ENCODE assay signal across 1 cellular context in the genomic region with DNA sequence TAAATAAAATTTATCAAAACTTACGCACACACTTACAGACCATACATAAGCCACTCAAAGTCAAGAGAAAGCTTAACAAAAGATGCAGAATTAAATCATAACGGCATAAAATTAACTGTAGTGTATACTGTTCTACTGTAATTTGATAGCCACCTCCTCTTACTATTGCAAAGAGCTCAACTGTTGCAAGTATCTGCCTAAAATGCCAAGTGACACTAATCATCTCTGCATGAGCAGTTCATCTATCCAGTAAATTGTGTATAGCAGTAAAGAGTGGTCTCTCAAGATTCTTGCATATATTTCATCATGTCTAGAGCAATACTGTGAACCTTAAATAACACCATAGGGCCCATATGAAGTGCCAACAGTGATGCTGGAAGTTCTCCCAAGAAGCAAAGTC.
TF ChIP-seq lines count a peak whose summit lies in the region.

No MANE protein-coding gene starts in this region.

TF ChIP-seq in IMR-90, 13 proteins besides CTCF, POLR2A, EP300 and RAD21:
- TF ChIP-seq BHLHE40 (IDR thresholded peaks at IDR 0.05; ENCODE audit: low read depth, low read length), result no peak
